In genomic region chr10:129530486-129531065, GRCh38 we compare ENCODE assay signal across 24 cellular contexts.
"Had no signal": no experiment of that assay in that cellular context is flagged by ENCODE, and none has a peak within 500 bp of the region (broad histone marks: within the 10 kb centered on the region; RNA-seq: fewer than 3 reads in every experiment).

No MANE protein-coding gene starts in this region.

- ATAC-seq: activated CD4-positive, CD25-positive, alpha-beta regulatory T cell treated with anti-CD3 and anti-CD28 coated beads, Interleukin-2, amount 50 U/mL, for 24 hours; activated naive CD4-positive, alpha-beta T cell treated with anti-CD3 and anti-CD28 coated beads, Interleukin-2, amount 50 U/mL, for 72 hours; effector memory CD8-positive, alpha-beta T cell; lower lobe of right lung; mucosa of descending colon; naive thymus-derived CD8-positive, alpha-beta T cell; sciatic nerve; stimulated activated naive B cell treated with anti-CD40 and anti-IgM and Interleukin-4, amounts not matched to agents 10 μg/mL and 1 μg/mL and 100 μg/mL, for 72 hours had no signal

- H3K27me3 Mint-ChIP-seq: activated T-cell treated with anti-CD3 and anti-CD28 coated beads, Interleukin-2, amount 50 U/mL, for 24 hours; dendritic cell treated with granulocyte-macrophage colony-stimulating factor and Interleukin-4, amounts not matched to agents 40 ng/mL and 50 ng/mL, for 4 days; effector memory CD8-positive, alpha-beta T cell; naive thymus-derived CD8-positive, alpha-beta T cell; stimulated activated naive B cell treated with anti-CD40 and anti-IgM and Interleukin-4, amounts not matched to agents 10 μg/mL and 1 μg/mL and 100 μg/mL, for 72 hours had no signal

- H3K9me3 ChIP-seq: lower lobe of right lung, prostate gland, suprapubic skin, upper lobe of left lung had no signal

- H3K9me3 Mint-ChIP-seq: dendritic cell treated with granulocyte-macrophage colony-stimulating factor and Interleukin-4, amounts not matched to agents 40 ng/mL and 50 ng/mL, for 4 days; immature natural killer cell; T-helper 2 cell treated with Interferon-gamma antibody and Interleukin-4, amounts not matched to agents 5 μg/mL and 100 μg/mL, for 36 hours had no signal

- H3K4me3 ChIP-seq: lower lobe of right lung, mucosa of descending colon, prostate gland, spleen, suprapubic skin, upper lobe of left lung had no signal

- DNase-seq: activated CD4-positive, alpha-beta T cell treated with anti-CD3 and anti-CD28 coated beads, Interleukin-2, amount 50 U/mL, for 4 hours; activated effector memory CD4-positive, alpha-beta T cell treated with Interleukin-2 at 50 U/mL for 16 hours; activated T-cell treated with anti-CD3 and anti-CD28 coated beads, Interleukin-2, amount 50 U/mL, for 24 hours; amniotic stem cell; effector memory CD8-positive, alpha-beta T cell; glutamatergic neuron; immature natural killer cell; left cardiac atrium; lower lobe of right lung; mucosa of descending colon; naive thymus-derived CD8-positive, alpha-beta T cell; occipital lobe; spleen; stimulated activated CD4-positive, alpha-beta T cell treated with anti-CD3 and anti-CD28 coated beads, Interleukin-2, amount 100 ng/mL, for 24 hours; stimulated activated naive B cell treated with anti-CD40 and anti-IgM and Interleukin-4, amounts not matched to agents 10 μg/mL and 1 μg/mL and 100 μg/mL, for 72 hours; upper lobe of left lung had no signal

- H3K36me3 ChIP-seq: lower lobe of right lung, prostate gland, suprapubic skin had no signal

- H3K4me3 Mint-ChIP-seq: activated T-cell treated with anti-CD3 and anti-CD28 coated beads, Interleukin-2, amount 50 U/mL, for 24 hours; brain; dendritic cell treated with granulocyte-macrophage colony-stimulating factor and Interleukin-4, amounts not matched to agents 40 ng/mL and 50 ng/mL, for 4 days; effector memory CD8-positive, alpha-beta T cell; immature natural killer cell; naive thymus-derived CD8-positive, alpha-beta T cell; stimulated activated naive B cell treated with anti-CD40 and anti-IgM and Interleukin-4, amounts not matched to agents 10 μg/mL and 1 μg/mL and 100 μg/mL, for 72 hours; T-helper 2 cell treated with Interferon-gamma antibody and Interleukin-4, amounts not matched to agents 5 μg/mL and 100 μg/mL, for 36 hours had no signal

- H3K4me1 ChIP-seq: prostate gland had no signal

- H3K27ac ChIP-seq: lower lobe of right lung, prostate gland, spleen, suprapubic skin had no signal

- H3K27ac Mint-ChIP-seq: activated T-cell treated with anti-CD3 and anti-CD28 coated beads, Interleukin-2, amount 50 U/mL, for 24 hours; brain; dendritic cell treated with granulocyte-macrophage colony-stimulating factor and Interleukin-4, amounts not matched to agents 40 ng/mL and 50 ng/mL, for 4 days; effector memory CD8-positive, alpha-beta T cell; stimulated activated naive B cell treated with anti-CD40 and anti-IgM and Interleukin-4, amounts not matched to agents 10 μg/mL and 1 μg/mL and 100 μg/mL, for 72 hours; T-helper 2 cell treated with Interferon-gamma antibody and Interleukin-4, amounts not matched to agents 5 μg/mL and 100 μg/mL, for 36 hours had no signal

- H3K36me3 Mint-ChIP-seq: brain had no signal

- H3K27me3 ChIP-seq: spleen, suprapubic skin, upper lobe of left lung had no signal
